ENCODE assay signal across 29 cellular contexts in the genomic region with DNA sequence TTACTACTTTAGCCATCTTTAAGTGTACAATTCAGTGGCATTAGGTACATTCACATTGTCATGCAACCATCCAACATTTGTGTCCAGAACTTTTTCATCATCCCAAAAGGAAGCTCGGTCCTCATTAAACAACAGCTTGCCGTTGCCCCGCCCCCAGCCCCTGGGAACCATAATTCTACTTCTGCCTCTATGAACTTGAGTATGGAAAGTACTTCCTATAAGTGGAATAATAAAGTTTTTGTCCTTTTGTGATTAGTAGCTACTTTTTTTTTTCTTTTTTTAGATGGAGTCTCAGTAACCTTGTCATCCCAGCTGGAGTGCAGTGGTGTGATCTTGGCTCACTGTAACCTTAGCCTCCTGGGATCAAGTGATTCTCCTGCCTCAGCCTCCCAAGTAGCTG. TPM values are rescaled to one million over a fixed set of nuclear protein-coding genes. Genes with fewer than 3 reads are reported as not detected.
"Had no signal": no experiment of that assay in that cellular context is flagged by ENCODE, and none has a peak within 500 bp of the region (broad histone marks: within the 10 kb centered on the region; RNA-seq: fewer than 3 reads in every experiment).

No MANE protein-coding gene starts in this region.

- H3K27me3 ChIP-seq: hepatocyte, pancreas, right lobe of liver, testis, thyroid gland, upper lobe of left lung had no signal

- H3K79me2 ChIP-seq: hepatocyte had no signal

- H3K9me3 Mint-ChIP-seq: mesothelial cell of epicardium; naive B cell; natural killer cell treated with Interleukin-12 subunit alpha and Interleukin-12 subunit beta and Interleukin-15 and Interleukin-18, amount 100 ng/mL, for 72 hours; stimulated activated naive B cell treated with anti-CD40 and anti-IgM and Interleukin-4, amounts not matched to agents 10 μg/mL and 1 μg/mL and 100 μg/mL, for 72 hours had no signal

- H3K9me3 ChIP-seq: heart right ventricle, pancreas, psoas muscle, right lobe of liver, stomach, testis, thyroid gland, transverse colon, upper lobe of left lung had no signal

- H3K4me1 ChIP-seq: testis had no signal

- H3K27ac Mint-ChIP-seq: mesothelial cell of epicardium; natural killer cell treated with Interleukin-12 subunit alpha and Interleukin-12 subunit beta and Interleukin-15 and Interleukin-18, amount 100 ng/mL, for 72 hours; stimulated activated naive B cell treated with anti-CD40 and anti-IgM and Interleukin-4, amounts not matched to agents 10 μg/mL and 1 μg/mL and 100 μg/mL, for 72 hours had no signal

- H3K4me2 ChIP-seq: hepatocyte had no signal

- H3K36me3 ChIP-seq: pancreas, right lobe of liver, thyroid gland, transverse colon had no signal

- H3K27me3 Mint-ChIP-seq: naive B cell; stimulated activated naive B cell treated with anti-CD40 and anti-IgM and Interleukin-4, amounts not matched to agents 10 μg/mL and 1 μg/mL and 100 μg/mL, for 72 hours had no signal

- H3K4me3 Mint-ChIP-seq: mesothelial cell of epicardium; natural killer cell treated with Interleukin-12 subunit alpha and Interleukin-12 subunit beta and Interleukin-15 and Interleukin-18, amount 100 ng/mL, for 72 hours; stimulated activated naive B cell treated with anti-CD40 and anti-IgM and Interleukin-4, amounts not matched to agents 10 μg/mL and 1 μg/mL and 100 μg/mL, for 72 hours had no signal

- H2AFZ ChIP-seq: hepatocyte had no signal

- H3K36me3 Mint-ChIP-seq: natural killer cell treated with Interleukin-12 subunit alpha and Interleukin-12 subunit beta and Interleukin-15 and Interleukin-18, amount 100 ng/mL, for 72 hours had no signal

- DNase-seq: islet precursor cell; mesendoderm; naive B cell; nucleus accumbens; pancreas; right lobe of liver; small intestine; stimulated activated CD4-positive, alpha-beta T cell treated with anti-CD3 and anti-CD28 coated beads, Interleukin-1b, Interleukin-23, amount 100 ng/mL, for 48 hours; stimulated activated CD4-positive, alpha-beta T cell treated with anti-CD3 and anti-CD28 coated beads, Interleukin-4, amount 100 ng/mL, for 1 hour; stimulated activated naive B cell treated with anti-CD40 and anti-IgM and Interleukin-4, amounts not matched to agents 10 μg/mL and 1 μg/mL and 100 μg/mL, for 72 hours; stimulated activated naive CD8-positive, alpha-beta T cell treated with anti-CD3 and anti-CD28 coated beads, Interleukin-15, Interleukin-2, amounts not matched to agents 100 U/mL and 50 U/mL, for 24 hours; stomach; testis; thyroid gland; transverse colon; upper lobe of left lung had no signal

- H3K4me1 Mint-ChIP-seq: mesothelial cell of epicardium had no signal

- H3K4me3 ChIP-seq: heart right ventricle, hepatocyte, lung, pancreas, psoas muscle, right lobe of liver, stomach, testis, thyroid gland, transverse colon, upper lobe of left lung had no signal

- FAIRE-seq: pancreas, small intestine, urothelium cell line had no signal

- ATAC-seq: heart right ventricle; left lobe of liver; natural killer cell treated with Interleukin-12 subunit alpha and Interleukin-12 subunit beta and Interleukin-15 and Interleukin-18, amount 100 ng/mL, for 72 hours; pancreas; psoas muscle; right lobe of liver; stimulated activated naive B cell treated with anti-CD40 and anti-IgM and Interleukin-4, amounts not matched to agents 10 μg/mL and 1 μg/mL and 100 μg/mL, for 72 hours; stimulated activated naive CD8-positive, alpha-beta T cell treated with anti-CD3 and anti-CD28 coated beads, Interleukin-15, Interleukin-2, amounts not matched to agents 100 U/mL and 50 U/mL, for 24 hours had no signal

- H3K27ac ChIP-seq: heart right ventricle, hepatocyte, pancreas, psoas muscle, right lobe of liver, testis, thyroid gland, transverse colon, upper lobe of left lung had no signal

RNA-seq across cellular contexts. Expression of a gene that starts 5.0 kb away (rescaled TPM):
- polyA plus RNA-seq: neural cell had no signal

RNA-seq across cellular contexts. Expression of a gene that starts 50.4 kb away (rescaled TPM):
- total RNA-seq: hepatocyte; kidney epithelial cell; left lobe of liver; liver; lung; mesothelial cell of epicardium; mononuclear cell; natural killer cell treated with Interleukin-12 subunit alpha and Interleukin-12 subunit beta and Interleukin-15 and Interleukin-18, amount 100 ng/mL, for 72 hours; osteoblast; pancreas; psoas muscle; right lobe of liver; stomach; thyroid gland; transverse colon; upper lobe of left lung had no signal
- polyA plus RNA-seq: heart right ventricle, hepatocyte, liver, lung, neural cell, pancreas, psoas muscle, small intestine, stomach had no signal
